In genomic region chr6:75934643-75935472, GRCh38 we compare ENCODE assay signal across 8 cellular contexts.
DNase-seq lines count a peak whose midpoint lies in the region; ATAC-seq lines count a peak whose summit lies in the region.

No MANE protein-coding gene starts in this region.

- intact Hi-C loops in posterior vena cava (cut with DNase I) = loop anchor here in 1 of 2 donors (10.0 kb wide), 1 partner anchor 1530 kb away; the partner anchor contains the start of gene HTR1B

- peak; percentile 90 for DNase-seq in DMS53 (lab: John Stamatoyannopoulos, UW)
- DNase-seq in NCI-H526 treated with DMSO at 0.1 percent for 48 hours (lab: John Stamatoyannopoulos, UW) = peak; percentile 84
- peak; percentile 38 to 43 for DNase-seq in activated T-cell treated with anti-CD3 and anti-CD28 coated beads, Interleukin-2, amount 50 U/mL, for 48 hours
- peak; percentile 67 for DNase-seq in globus pallidus (ENCODE audit: low spot score)
- peak; percentile 58 for DNase-seq in non-pigmented ciliary epithelial cell (ENCODE audit: low read depth)
- no peak for DNase-seq in posterior vena cava (ENCODE audit: low spot score)

- ATAC-seq in GM19455 (IDR thresholded peaks at IDR 0.05; ENCODE audit: unreplicated experiment) = peak; percentile 75
- ATAC-seq in HG03520 (IDR thresholded peaks at IDR 0.05; ENCODE audit: unreplicated experiment) = peak; percentile 72
